11 cellular contexts compared by ENCODE assay signal in the genomic region with DNA sequence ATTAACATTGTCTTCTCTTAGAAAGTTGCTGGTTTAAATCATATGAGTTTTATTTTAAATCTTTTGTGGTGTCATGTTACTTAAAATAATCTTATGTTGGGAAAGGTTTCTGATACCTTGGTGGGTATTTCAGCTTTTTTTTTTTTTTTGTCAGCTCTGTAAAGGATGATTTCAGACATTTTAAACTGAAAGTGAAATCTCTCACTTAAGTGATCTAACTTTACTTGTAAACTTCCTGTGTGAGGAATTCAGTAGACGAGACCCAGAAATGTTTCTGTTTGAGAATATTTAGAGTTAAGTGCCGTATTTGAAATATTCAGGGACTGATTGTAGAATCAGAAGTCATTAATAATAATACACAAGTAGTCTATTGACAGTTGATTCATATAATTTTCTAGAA. TPM values are rescaled to one million over a fixed set of nuclear protein-coding genes. Genes with fewer than 3 reads are reported as not detected.
A peak's percentile ranks its signal among the peaks of the same experiment; 100 is the strongest.
DNase-seq lines count a peak whose midpoint lies in the region; ATAC-seq and TF ChIP-seq lines count a peak whose summit lies in the region.
"Had no signal": no experiment of that assay in that cellular context is flagged by ENCODE, and none has a peak within 500 bp of the region (broad histone marks: within the 10 kb centered on the region; RNA-seq: fewer than 3 reads in every experiment).

No MANE protein-coding gene starts in this region.

- no peak for ATAC-seq in activated T-cell treated with anti-CD3 and anti-CD28 coated beads, Interleukin-2, amount 50 U/mL, for 72 hours (replicated peaks in 1 of 2)
- no peak for ATAC-seq in SK-N-SH treated with all-trans-retinoic acid at 6 μM for 48 hours

- H3K4me1 ChIP-seq in thymus (ENCODE audit: control insufficient read depth, insufficient read depth, low read length) = peaks cover 25% of the 10 kb centered on the region

- 9% methylated on average over 2 of the region's 2 CpGs for WGBS in thymus

- H3K27ac ChIP-seq in thymus (ENCODE audit: low read depth) = no peak overlapping the region

- H3K4me3 ChIP-seq in thymus (ENCODE audit: low read length) = peak overlapping the region; percentile 13

- peak overlapping the region; percentile 65 to 92 for H3K4me3 Mint-ChIP-seq in activated T-cell treated with anti-CD3 and anti-CD28 coated beads, Interleukin-2, amount 50 U/mL, for 72 hours
- peak overlapping the region; percentile 83 for H3K4me3 Mint-ChIP-seq in T-helper 2 cell treated with Interferon-gamma antibody and Interleukin-4, amounts not matched to agents 5 μg/mL and 100 μg/mL, for 36 hours

- H3K9me3 ChIP-seq in thymus (ENCODE audit: control insufficient read depth) = no peaks in the 10 kb centered on the region

- H3K9me3 Mint-ChIP-seq in activated T-cell treated with anti-CD3 and anti-CD28 coated beads, Interleukin-2, amount 50 U/mL, for 72 hours = no peaks in the 10 kb centered on the region
- no peaks in the 10 kb centered on the region for H3K9me3 Mint-ChIP-seq in T-helper 2 cell treated with Interferon-gamma antibody and Interleukin-4, amounts not matched to agents 5 μg/mL and 100 μg/mL, for 36 hours

- no peaks in the 10 kb centered on the region for H3K27me3 ChIP-seq in thymus (ENCODE audit: control insufficient read depth, insufficient read depth)

- H3K36me3 ChIP-seq in thymus (ENCODE audit: control insufficient read depth, insufficient read depth) = peaks cover 3% of the 10 kb centered on the region

- peak overlapping the region; percentile 98 for H3K27ac Mint-ChIP-seq in activated T-cell treated with anti-CD3 and anti-CD28 coated beads, Interleukin-2, amount 50 U/mL, for 72 hours
- peak overlapping the region; percentile 92 for H3K27ac Mint-ChIP-seq in T-helper 2 cell treated with Interferon-gamma antibody and Interleukin-4, amounts not matched to agents 5 μg/mL and 100 μg/mL, for 36 hours

- H3K36me3 Mint-ChIP-seq in activated T-cell treated with anti-CD3 and anti-CD28 coated beads, Interleukin-2, amount 50 U/mL, for 72 hours (ENCODE audit: insufficient read depth in 2 of 2) = peaks cover 2 to 12% of the 10 kb centered on the region in 2 donors
- H3K36me3 Mint-ChIP-seq in T-helper 2 cell treated with Interferon-gamma antibody and Interleukin-4, amounts not matched to agents 5 μg/mL and 100 μg/mL, for 36 hours (ENCODE audit: low read depth) = peaks cover 33% of the 10 kb centered on the region

- no peak for DNase-seq in activated T-cell treated with anti-CD3 and anti-CD28 coated beads, Interleukin-2, amount 50 U/mL, for 72 hours
- DNase-seq in activated T-cell treated with anti-CD3 and anti-CD28 coated beads for 4 hours (no peak), iris pigment epithelial cell (ENCODE audit: low read depth) (peak; percentile 50), NCI-H748 (lab: John Stamatoyannopoulos, UW; ENCODE audit: unreplicated experiment) (no peak), NCI-H2081 (lab: John Stamatoyannopoulos, UW) (no peak)
- no peak for DNase-seq in T-helper 2 cell treated with Interferon-gamma antibody and Interleukin-4, amounts not matched to agents 5 μg/mL and 100 μg/mL, for 36 hours (ENCODE audit: low spot score)
- DNase-seq: NCI-H1694 had no signal

- no peaks in the 10 kb centered on the region for H3K27me3 Mint-ChIP-seq in activated T-cell treated with anti-CD3 and anti-CD28 coated beads, Interleukin-2, amount 50 U/mL, for 72 hours (ENCODE audit: low read depth)
- H3K27me3 Mint-ChIP-seq in T-helper 2 cell treated with Interferon-gamma antibody and Interleukin-4, amounts not matched to agents 5 μg/mL and 100 μg/mL, for 36 hours (ENCODE audit: low read depth) = no peaks in the 10 kb centered on the region

- peaks cover 75% of the 10 kb centered on the region for H3K4me1 Mint-ChIP-seq in activated T-cell treated with anti-CD3 and anti-CD28 coated beads, Interleukin-2, amount 50 U/mL, for 72 hours (ENCODE audit: low read depth)
- H3K4me1 Mint-ChIP-seq in T-helper 2 cell treated with Interferon-gamma antibody and Interleukin-4, amounts not matched to agents 5 μg/mL and 100 μg/mL, for 36 hours (ENCODE audit: low read depth) = peaks cover 61% of the 10 kb centered on the region

TF ChIP-seq in SK-N-SH treated with all-trans-retinoic acid at 6 μM for 48 hours, 23 proteins besides CTCF, POLR2A, EP300 and RAD21:
- TF ChIP-seq ESRRG (CRISPR knock-in tag; IDR thresholded peaks at IDR 0.05) = no peak
- TF ChIP-seq RARB (CRISPR knock-in tag; IDR thresholded peaks at IDR 0.05) = no peak
- TF ChIP-seq ZNF70 (CRISPR knock-in tag; IDR thresholded peaks at IDR 0.05) = no peak
- TF ChIP-seq, protein P1, sequence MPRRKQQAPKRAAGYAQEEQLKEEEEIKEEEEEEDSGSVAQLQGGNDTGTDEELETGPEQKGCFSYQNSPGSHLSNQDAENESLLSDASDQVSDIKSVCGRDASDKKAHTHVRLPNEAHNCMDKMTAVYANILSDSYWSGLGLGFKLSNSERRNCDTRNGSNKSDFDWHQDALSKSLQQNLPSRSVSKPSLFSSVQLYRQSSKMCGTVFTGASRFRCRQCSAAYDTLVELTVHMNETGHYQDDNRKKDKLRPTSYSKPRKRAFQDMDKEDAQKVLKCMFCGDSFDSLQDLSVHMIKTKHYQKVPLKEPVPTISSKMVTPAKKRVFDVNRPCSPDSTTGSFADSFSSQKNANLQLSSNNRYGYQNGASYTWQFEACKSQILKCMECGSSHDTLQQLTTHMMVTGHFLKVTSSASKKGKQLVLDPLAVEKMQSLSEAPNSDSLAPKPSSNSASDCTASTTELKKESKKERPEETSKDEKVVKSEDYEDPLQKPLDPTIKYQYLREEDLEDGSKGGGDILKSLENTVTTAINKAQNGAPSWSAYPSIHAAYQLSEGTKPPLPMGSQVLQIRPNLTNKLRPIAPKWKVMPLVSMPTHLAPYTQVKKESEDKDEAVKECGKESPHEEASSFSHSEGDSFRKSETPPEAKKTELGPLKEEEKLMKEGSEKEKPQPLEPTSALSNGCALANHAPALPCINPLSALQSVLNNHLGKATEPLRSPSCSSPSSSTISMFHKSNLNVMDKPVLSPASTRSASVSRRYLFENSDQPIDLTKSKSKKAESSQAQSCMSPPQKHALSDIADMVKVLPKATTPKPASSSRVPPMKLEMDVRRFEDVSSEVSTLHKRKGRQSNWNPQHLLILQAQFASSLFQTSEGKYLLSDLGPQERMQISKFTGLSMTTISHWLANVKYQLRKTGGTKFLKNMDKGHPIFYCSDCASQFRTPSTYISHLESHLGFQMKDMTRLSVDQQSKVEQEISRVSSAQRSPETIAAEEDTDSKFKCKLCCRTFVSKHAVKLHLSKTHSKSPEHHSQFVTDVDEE (CRISPR knock-in tag; IDR thresholded peaks at IDR 0.05) = no peak
- no peak for TF ChIP-seq TOX (CRISPR knock-in tag; IDR thresholded peaks at IDR 0.05; ENCODE audit: borderline replicate concordance)
- TF ChIP-seq ARNTL (CRISPR knock-in tag; IDR thresholded peaks at IDR 0.05; ENCODE audit: borderline replicate concordance, low read depth) = no peak
- TF ChIP-seq, protein P2, sequence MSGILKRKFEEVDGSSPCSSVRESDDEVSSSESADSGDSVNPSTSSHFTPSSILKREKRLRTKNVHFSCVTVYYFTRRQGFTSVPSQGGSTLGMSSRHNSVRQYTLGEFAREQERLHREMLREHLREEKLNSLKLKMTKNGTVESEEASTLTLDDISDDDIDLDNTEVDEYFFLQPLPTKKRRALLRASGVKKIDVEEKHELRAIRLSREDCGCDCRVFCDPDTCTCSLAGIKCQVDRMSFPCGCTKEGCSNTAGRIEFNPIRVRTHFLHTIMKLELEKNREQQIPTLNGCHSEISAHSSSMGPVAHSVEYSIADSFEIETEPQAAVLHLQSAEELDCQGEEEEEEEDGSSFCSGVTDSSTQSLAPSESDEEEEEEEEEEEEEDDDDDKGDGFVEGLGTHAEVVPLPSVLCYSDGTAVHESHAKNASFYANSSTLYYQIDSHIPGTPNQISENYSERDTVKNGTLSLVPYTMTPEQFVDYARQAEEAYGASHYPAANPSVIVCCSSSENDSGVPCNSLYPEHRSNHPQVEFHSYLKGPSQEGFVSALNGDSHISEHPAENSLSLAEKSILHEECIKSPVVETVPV (CRISPR knock-in tag; IDR thresholded peaks at IDR 0.05) = no peak

RNA-seq across cellular contexts. Expression of a gene that starts 37.8 kb away (rescaled TPM):
- under 1 TPM; 0.23 to 0.29 TPM for total RNA-seq in activated T-cell treated with anti-CD3 and anti-CD28 coated beads, Interleukin-2, amount 50 U/mL, for 72 hours
- 0.09 TPM for polyA plus RNA-seq in thymus
- polyA plus RNA-seq: adipose tissue, AG04450 had no signal

RNA-seq across cellular contexts. Expression of a gene that starts 43.6 kb away (rescaled TPM):
- 100 to 1,000 TPM; 151 to 183 TPM for total RNA-seq in activated T-cell treated with anti-CD3 and anti-CD28 coated beads, Interleukin-2, amount 50 U/mL, for 72 hours
- 49.4 TPM for polyA plus RNA-seq in thymus
